Comparison of ENCODE assay signal across 9 cellular contexts in genomic region chr14:24092960-24093900, GRCh38. TPM values are rescaled to one million over a fixed set of nuclear protein-coding genes. Genes with fewer than 3 reads are reported as not detected.
DNase-seq lines count a peak whose midpoint lies in the region; ATAC-seq and TF ChIP-seq lines count a peak whose summit lies in the region.
"Had no signal": no experiment of that assay in that cellular context is flagged by ENCODE, and none has a peak within 500 bp of the region (broad histone marks: within the 10 kb centered on the region; RNA-seq: fewer than 3 reads in every experiment).

No MANE protein-coding gene starts in this region.

- H3K9me1 ChIP-seq in IMR-90 (ENCODE audit: insufficient read depth, low read length): peaks cover 13% of the 10 kb centered on the region

- in situ Hi-C loops in IMR-90 (cut with MboI; ENCODE audit: low sequenced_read_pairs): loop anchor here (5.0 to 10.0 kb wide), 2 partner anchors 36 to 118 kb away; no protein-coding TSS in a partner anchor

- peak overlapping the region; percentile 72; the same call in 1 of the 2 replicates for H3K4me3 ChIP-seq in IMR-90 (ENCODE audit: insufficient read depth, low read depth, low read length)

- CTCF ChIA-PET in IMR-90 (lab: Yijun Ruan, JAX): interaction anchor here (0.7 to 3.5 kb wide), 4 partner anchors 12 to 36 kb away, joined by 3 to 30 read pairs (median 12); no protein-coding TSS in a partner anchor
- CTCF ChIA-PET in HEK293T (lab: Yijun Ruan, JAX): interaction anchor here (0.6 to 8.4 kb wide), 10 partner anchors 12 to 76 kb away, joined by 3 to 153 read pairs (median 3); partner anchors contain the start of gene CARMIL3

- H3K18ac ChIP-seq in IMR-90 (ENCODE audit: low read depth, low read length): peak overlapping the region; percentile 18; the same call in 1 of the 2 replicates

- H3K27me3 ChIP-seq in IMR-90 (ENCODE audit: control insufficient read depth, insufficient read depth, low read length): no peaks in the 10 kb centered on the region

- H3K14ac ChIP-seq in IMR-90 (replicated peaks; ENCODE audit: low read depth, low read length): peak overlapping the region; percentile 65

- POLR2A ChIA-PET in IMR-90 (lab: Charles Lee; ENCODE audit: unreplicated experiment) (interaction anchor here (0.6 kb wide), 1 partner anchor 228 kb away, joined by 7 read pairs; no protein-coding TSS in a partner anchor), HEK293T (lab: Yijun Ruan, JAX) (interaction anchor here (0.6 to 8.8 kb wide), 28 partner anchors 8 to 999 kb away, joined by 3 to 162 read pairs (median 6); partner anchors contain the start of genes ACIN1, C14orf119, CARMIL3 and CHMP4A)

- peak overlapping the region; percentile 96 for H4K91ac ChIP-seq in IMR-90 (ENCODE audit: insufficient read depth, low read depth, low read length)

- peak overlapping the region; percentile 50 for H3K9ac ChIP-seq in IMR-90 (ENCODE audit: low read depth, low read length)

- 100% methylated on average over 8 of the region's 20 CpGs; no CpG with 5 or more reads in 1 of the 2 experiments for WGBS in IMR-90 (ENCODE audit: extremely low coverage in 2 of 2, insufficient read length in 1 of 2), 2 experiments

- peak overlapping the region; percentile 98 for H2AFZ ChIP-seq in IMR-90 (replicated peaks; ENCODE audit: low read length, poor library complexity)

- peak overlapping the region; percentile 78 for H2AK9ac ChIP-seq in IMR-90 (replicated peaks; ENCODE audit: low read depth, low read length, poor library complexity)

- peak overlapping the region; percentile 85 for H2BK20ac ChIP-seq in IMR-90 (ENCODE audit: low read depth, low read length)

- ATAC-seq in IMR-90 (ENCODE audit: low read depth) (no peak), HG03108 (IDR thresholded peaks at IDR 0.05; ENCODE audit: unreplicated experiment) (no peak)
- ATAC-seq in stimulated activated naive B cell treated with anti-CD40 and anti-IgM and Interleukin-4, amounts not matched to agents 10 μg/mL and 1 μg/mL and 100 μg/mL, for 72 hours (replicated peaks): no peak

- H3K36me3 ChIP-seq in IMR-90 (ENCODE audit: control insufficient read depth, insufficient read depth, low read length): peaks cover 3% of the 10 kb centered on the region; the same call in 1 of the 2 replicates

- peak overlapping the region; percentile 81 for H2BK15ac ChIP-seq in IMR-90 (ENCODE audit: low read depth, low read length)

- no peak for DNase-seq in IMR-90
- DNase-seq in immature natural killer cell: no peak
- DNase-seq in stimulated activated naive B cell treated with anti-CD40 and anti-IgM and Interleukin-4, amounts not matched to agents 10 μg/mL and 1 μg/mL and 100 μg/mL, for 72 hours: no peak
- no peak for DNase-seq in NCI-H1436 (lab: John Stamatoyannopoulos, UW)
- no peak for DNase-seq in T1000 (lab: John Stamatoyannopoulos, UW)
- no peak for DNase-seq in HEK293T (ENCODE audit: extremely low spot score)

- H3K27ac ChIP-seq in IMR-90 (ENCODE audit: insufficient read depth, low read length): peak overlapping the region; percentile 80

- peak overlapping the region; percentile 47 for H4K5ac ChIP-seq in IMR-90 (ENCODE audit: low read depth, low read length)

- no peaks in the 10 kb centered on the region for H3K9me3 Mint-ChIP-seq in activated naive CD8-positive, alpha-beta T cell (ENCODE audit: low read depth)
- H3K9me3 Mint-ChIP-seq in immature natural killer cell: no peaks in the 10 kb centered on the region
- H3K9me3 Mint-ChIP-seq in stimulated activated naive B cell treated with anti-CD40 and anti-IgM and Interleukin-4, amounts not matched to agents 10 μg/mL and 1 μg/mL and 100 μg/mL, for 72 hours: no peaks in the 10 kb centered on the region

- dilution Hi-C loops in IMR-90 (cut with HindIII; ENCODE audit: low sequenced_read_pairs, unreplicated experiment): no loop called here

- peak overlapping the region; percentile 99 for H3K4me3 Mint-ChIP-seq in activated naive CD8-positive, alpha-beta T cell
- peak overlapping the region; percentile 95 to 98 (median 97) for H3K4me3 Mint-ChIP-seq in immature natural killer cell
- peak overlapping the region; percentile 95 to 99 for H3K4me3 Mint-ChIP-seq in stimulated activated naive B cell treated with anti-CD40 and anti-IgM and Interleukin-4, amounts not matched to agents 10 μg/mL and 1 μg/mL and 100 μg/mL, for 72 hours

- peaks cover 16 to 31% of the 10 kb centered on the region in 2 experiments for H3K79me1 ChIP-seq in IMR-90 (ENCODE audit: low read depth in 1 of 2, low read length in 2 of 2)

- H3K23ac ChIP-seq in IMR-90 (ENCODE audit: low read depth, low read length): peak overlapping the region; percentile 68

- no peak for TF ChIP-seq RAD21 in IMR-90 (IDR thresholded peaks at IDR 0.05; ENCODE audit: low read length)

- H2BK5ac ChIP-seq in IMR-90 (ENCODE audit: low read depth, low read length, poor library complexity, severe bottlenecking): no peak overlapping the region

- H3K36me3 Mint-ChIP-seq in activated naive CD8-positive, alpha-beta T cell: peaks cover 3% of the 10 kb centered on the region
- H3K36me3 Mint-ChIP-seq in immature natural killer cell: no peaks in the 10 kb centered on the region
- H3K36me3 Mint-ChIP-seq in stimulated activated naive B cell treated with anti-CD40 and anti-IgM and Interleukin-4, amounts not matched to agents 10 μg/mL and 1 μg/mL and 100 μg/mL, for 72 hours: peaks cover 14 to 27% of the 10 kb centered on the region in 2 donors

- H2BK120ac ChIP-seq in IMR-90 (ENCODE audit: low read depth, low read length): peak overlapping the region; percentile 70

- H3K4ac ChIP-seq in IMR-90 (ENCODE audit: low read depth, low read length): peak overlapping the region; percentile 90

- H3K27ac Mint-ChIP-seq in activated naive CD8-positive, alpha-beta T cell: peak overlapping the region; percentile 94
- H3K27ac Mint-ChIP-seq in immature natural killer cell: peak overlapping the region; percentile 62 to 95 (median 87)
- H3K27ac Mint-ChIP-seq in stimulated activated naive B cell treated with anti-CD40 and anti-IgM and Interleukin-4, amounts not matched to agents 10 μg/mL and 1 μg/mL and 100 μg/mL, for 72 hours: peak overlapping the region; percentile 99

- no peak for TF ChIP-seq POLR2A in IMR-90 (IDR thresholded peaks at IDR 0.05; ENCODE audit: low read depth, low read length)

- peak overlapping the region; percentile 49 for H3K4me2 ChIP-seq in IMR-90 (ENCODE audit: low read depth, low read length)

- no peaks in the 10 kb centered on the region for H3K9me3 ChIP-seq in IMR-90 (ENCODE audit: control insufficient read depth, insufficient read depth, low read length)

- peaks cover 30% of the 10 kb centered on the region for H3K4me1 Mint-ChIP-seq in activated naive CD8-positive, alpha-beta T cell (ENCODE audit: low read depth)
- peaks cover 15 to 24% of the 10 kb centered on the region in 2 donors for H3K4me1 Mint-ChIP-seq in immature natural killer cell
- peaks cover 27 to 41% of the 10 kb centered on the region in 2 donors for H3K4me1 Mint-ChIP-seq in stimulated activated naive B cell treated with anti-CD40 and anti-IgM and Interleukin-4, amounts not matched to agents 10 μg/mL and 1 μg/mL and 100 μg/mL, for 72 hours

- intact Hi-C loops in IMR-90 (cut with micrococcal nuclease): no loop called here

- BruUV-seq in IMR-90 (replicated peaks; lab: Mats Ljungman, UMichigan): no TSS peak

- H4K20me1 ChIP-seq in IMR-90 (ENCODE audit: insufficient read depth, low read length): peaks cover 11% of the 10 kb centered on the region; the same call in 1 of the 2 replicates

- H2AK5ac ChIP-seq in IMR-90 (ENCODE audit: low read depth, low read length): peak overlapping the region; percentile 97

- no peaks in the 10 kb centered on the region for H3K27me3 Mint-ChIP-seq in activated naive CD8-positive, alpha-beta T cell
- H3K27me3 Mint-ChIP-seq in immature natural killer cell (ENCODE audit: low read depth in 3 of 3): peaks cover 2 to 7% (median 3%) of the 10 kb centered on the region in 3 donors
- H3K27me3 Mint-ChIP-seq in stimulated activated naive B cell treated with anti-CD40 and anti-IgM and Interleukin-4, amounts not matched to agents 10 μg/mL and 1 μg/mL and 100 μg/mL, for 72 hours: no peaks in the 10 kb centered on the region

- peak overlapping the region; percentile 66; the same call in 1 of the 2 replicates for H3K56ac ChIP-seq in IMR-90 (ENCODE audit: extremely low read depth, insufficient read depth, low read length)

- peaks cover 8% of the 10 kb centered on the region for H3K4me1 ChIP-seq in IMR-90 (ENCODE audit: control insufficient read depth, insufficient read depth, low read length)

- H4K8ac ChIP-seq in IMR-90 (ENCODE audit: low read depth in 2 of 2, low read length in 2 of 2): peak overlapping the region; percentile 94 to 95

- no peak for TF ChIP-seq CTCF in IMR-90 (conservative IDR thresholded peaks at IDR 0.05; ENCODE audit: low read depth, low read length)

TF ChIP-seq in IMR-90, 13 proteins besides CTCF, POLR2A, EP300 and RAD21 (continues in another document):
- no peak for TF ChIP-seq NFE2L2 (IDR thresholded peaks at IDR 0.05; ENCODE audit: low read depth, low read length)

TF ChIP-seq in HEK293T, 16 proteins besides CTCF, POLR2A, EP300 and RAD21 (continues in another document):
- TF ChIP-seq TARDBP (IDR thresholded peaks at IDR 0.05) (no peak), SUZ12 (IDR thresholded peaks at IDR 0.05) (no peak), ELF4 (IDR thresholded peaks at IDR 0.05) (no peak)

RNA-seq across cellular contexts. Expression of gene PCK2, which starts 0.9 kb away (rescaled TPM):
- 11.1 and 13.4 TPM in 2 replicates for total RNA-seq in IMR-90 (2012; rRNA removed)
- polyA plus RNA-seq in IMR-90 (2012; rRNA removed) (23.9 and 29.4 TPM in 2 replicates), immature natural killer cell (10 to 100 TPM in 2 of 3 donors, 1 to 10 TPM in 1; 8.2 to 13.3 (median 12.0) TPM)
- 22.8 and 50.7 TPM in 2 replicates for polyA plus RNA-seq in IMR-90 (2012; cell fraction: cytosol; rRNA removed)
- polyA plus RNA-seq in IMR-90 (2012; cell fraction: nucleus; rRNA removed; ENCODE audit: low replicate concordance): 32.9 and 58.5 TPM in 2 replicates

RNA-seq across cellular contexts. Expression of gene DCAF11, which starts 21.3 kb away (rescaled TPM):
- total RNA-seq in IMR-90 (2012; rRNA removed): 46.7 and 52.0 TPM in 2 replicates
- polyA plus RNA-seq in IMR-90 (2012; rRNA removed): 19.0 and 21.0 TPM in 2 replicates
- polyA plus RNA-seq in IMR-90 (2012; cell fraction: cytosol; rRNA removed): 24.4 and 34.6 TPM in 2 replicates
- polyA plus RNA-seq in IMR-90 (2012; cell fraction: nucleus; rRNA removed; ENCODE audit: low replicate concordance): 24.9 and 32.5 TPM in 2 replicates
- 100 to 1,000 TPM in 1 of 3 donors, 10 to 100 TPM in 2; 91.1 to 129 (median 98.2) TPM for polyA plus RNA-seq in immature natural killer cell

RNA-seq across cellular contexts. Expression of gene NRL, which starts 21.5 kb away (rescaled TPM):
- 0.18 and 0.28 TPM in 2 replicates for total RNA-seq in IMR-90 (2012; rRNA removed)
- polyA plus RNA-seq in IMR-90 (2012; rRNA removed) (0.70 and 0.85 TPM in 2 replicates), immature natural killer cell (1 to 10 TPM; 2.8 to 4.1 (median 3.0) TPM)
- polyA plus RNA-seq in IMR-90 (2012; cell fraction: cytosol; rRNA removed): 0.38 and 1.2 TPM in 2 replicates
- polyA plus RNA-seq in IMR-90 (2012; cell fraction: nucleus; rRNA removed; ENCODE audit: low replicate concordance): 0.44 and 0.69 TPM in 2 replicates

RNA-seq across cellular contexts. Expression of gene CPNE6, which starts 21.9 kb away (rescaled TPM):
- total RNA-seq in IMR-90 (2012; rRNA removed): not detected in 2 replicates
- not detected in 2 replicates for polyA plus RNA-seq in IMR-90 (2012; rRNA removed)
- not detected in 2 replicates for polyA plus RNA-seq in IMR-90 (2012; cell fraction: cytosol; rRNA removed)
- 0.09 TPM in 1 of 2 replicates, not detected in the other for polyA plus RNA-seq in IMR-90 (2012; cell fraction: nucleus; rRNA removed; ENCODE audit: low replicate concordance)
- polyA plus RNA-seq in immature natural killer cell: not detected
- total RNA-seq: pulmonary artery endothelial cell had no signal

RNA-seq across cellular contexts. Expression of gene FITM1, which starts 37.2 kb away (rescaled TPM):
- total RNA-seq in IMR-90 (2012; rRNA removed): not detected in 2 replicates
- not detected in 2 replicates for polyA plus RNA-seq in IMR-90 (2012; rRNA removed)
- 0.09 TPM in 1 of 2 replicates, not detected in the other for polyA plus RNA-seq in IMR-90 (2012; cell fraction: cytosol; rRNA removed)
- polyA plus RNA-seq in IMR-90 (2012; cell fraction: nucleus; rRNA removed; ENCODE audit: low replicate concordance): 1.3 and 2.4 TPM in 2 replicates
- polyA plus RNA-seq in immature natural killer cell: under 1 TPM; 0.28 to 0.90 (median 0.85) TPM
